In genomic region chr22:37906364-37907008, GRCh38 we compare ENCODE assay signal across 6 cellular contexts. TPM values are rescaled to one million over a fixed set of nuclear protein-coding genes. Genes with fewer than 3 reads are reported as not detected.
DNase-seq lines count a peak whose midpoint lies in the region; ATAC-seq and TF ChIP-seq lines count a peak whose summit lies in the region.

No MANE protein-coding gene starts in this region.

- peak; percentile 59 for TF ChIP-seq POLR2A in GM18505 (IDR thresholded peaks at IDR 0.05; ENCODE audit: borderline replicate concordance, extremely low read depth, insufficient read depth, insufficient read length)

- 1% methylated on average over 51 to 75 of the region's 75 CpGs for WGBS in adipose tissue, 3 donors

- H3K27me3 ChIP-seq in muscle layer of colon (ENCODE audit: control insufficient read depth in 1 of 2, insufficient read depth in 2 of 2, low read length in 2 of 2) = no peaks in the 10 kb centered on the region

- H3K4me1 ChIP-seq in muscle layer of colon (ENCODE audit: insufficient read depth, low read length) = peaks cover 39% of the 10 kb centered on the region

- peak overlapping the region; percentile 55 for H3K27ac ChIP-seq in adipose tissue (ENCODE audit: low read depth, low read length)
- peak overlapping the region; percentile 93 for H3K27ac ChIP-seq in muscle layer of colon (ENCODE audit: low read depth, low read length)

- H3K9ac ChIP-seq in muscle layer of colon (ENCODE audit: low read length) = peak overlapping the region; percentile 65

- ATAC-seq in GM18505 (IDR thresholded peaks at IDR 0.05; ENCODE audit: unreplicated experiment) = peak; percentile 25
- ATAC-seq in HG03520 (IDR thresholded peaks at IDR 0.05; ENCODE audit: unreplicated experiment) = peak; percentile 12

- no peaks in the 10 kb centered on the region for H3K36me3 ChIP-seq in muscle layer of colon (ENCODE audit: insufficient read depth, low read length)

- peak overlapping the region; percentile 38 to 78 for H3K4me3 ChIP-seq in muscle layer of colon (ENCODE audit: low read depth in 1 of 2, low read length in 2 of 2)

- no peak for DNase-seq in NCI-H82 (lab: John Stamatoyannopoulos, UW)
- DNase-seq in NCI-H2227 (lab: John Stamatoyannopoulos, UW; ENCODE audit: unreplicated experiment) = no peak

- no peaks in the 10 kb centered on the region for H3K9me3 ChIP-seq in muscle layer of colon (ENCODE audit: low read length)

RNA-seq across cellular contexts. Expression of gene MICALL1, which starts 0.4 kb away (rescaled TPM):
- polyA plus RNA-seq in adipose tissue = 10 to 100 TPM in 2 of 3 donors, 1 to 10 TPM in 1; 9.1 to 19.6 (median 11.0) TPM

RNA-seq across cellular contexts. Expression of gene C22orf23, which starts 46.9 kb away (rescaled TPM):
- 1 to 10 TPM in 1 of 3 donors, under 1 TPM in 2; 0.16 to 1.6 (median 0.31) TPM for polyA plus RNA-seq in adipose tissue

RNA-seq across cellular contexts. Expression of gene POLR2F, which starts 47.0 kb away (rescaled TPM):
- 100 to 1,000 TPM in 2 of 3 donors, 10 to 100 TPM in 1; 58.9 to 144 (median 134) TPM for polyA plus RNA-seq in adipose tissue

RNA-seq across cellular contexts. Expression of gene EIF3L, which starts 57.3 kb away (rescaled TPM):
- polyA plus RNA-seq in adipose tissue = 100 to 1,000 TPM; 315 to 364 (median 352) TPM
